In genomic region chr3:106423321-106424225, GRCh38 we compare ENCODE assay signal across 17 cellular contexts.
DNase-seq lines count a peak whose midpoint lies in the region; ATAC-seq, FAIRE-seq and TF ChIP-seq lines count a peak whose summit lies in the region.
"Had no signal": no experiment of that assay in that cellular context is flagged by ENCODE, and none has a peak within 500 bp of the region (broad histone marks: within the 10 kb centered on the region; RNA-seq: fewer than 3 reads in every experiment).

No MANE protein-coding gene starts in this region.

- no peaks in the 10 kb centered on the region for H3K4me1 ChIP-seq in breast epithelium
- peaks cover 17% of the 10 kb centered on the region for H3K4me1 ChIP-seq in GM12878 (ENCODE audit: control insufficient read depth, insufficient read depth, low read length)
- no peaks in the 10 kb centered on the region for H3K4me1 ChIP-seq in GM23338 (ENCODE audit: insufficient read depth)
- H3K4me1 ChIP-seq: adrenal gland, thyroid gland had no signal

- ATAC-seq in HG03280 (IDR thresholded peaks at IDR 0.05; ENCODE audit: unreplicated experiment) = peak; percentile 66
- peak; percentile 75 for ATAC-seq in GM12878
- no peak for ATAC-seq in GM23338

- H3K27ac Mint-ChIP-seq in MCF 10A (ENCODE audit: low read depth, unreplicated experiment) (no peak overlapping the region), GM23338 (no peak overlapping the region)
- H3K27ac Mint-ChIP-seq in stimulated activated naive CD8-positive, alpha-beta T cell treated with anti-CD3 and anti-CD28 coated beads, Interleukin-15, Interleukin-2, amounts not matched to agents 100 ng/mL and 50 ng/mL, for 24 hours = peak overlapping the region; percentile 86

- H3F3A ChIP-seq in GM23338 (replicated peaks; ENCODE audit: low read depth) = no peaks in the 10 kb centered on the region

- H4K20me1 ChIP-seq in GM12878 (ENCODE audit: control insufficient read depth, insufficient read depth) = no peaks in the 10 kb centered on the region
- no peaks in the 10 kb centered on the region for H4K20me1 ChIP-seq in GM23338 (replicated peaks; ENCODE audit: insufficient read depth)

- H3K36me3 Mint-ChIP-seq in MCF 10A (ENCODE audit: insufficient read depth, unreplicated experiment) (peaks cover 7% of the 10 kb centered on the region), GM23338 (ENCODE audit: low read depth) (0 out of 3 replicates have a peak, but pooled peaks cover 4% of the 10 kb centered on the region)
- H3K36me3 Mint-ChIP-seq in stimulated activated naive CD8-positive, alpha-beta T cell treated with anti-CD3 and anti-CD28 coated beads, Interleukin-15, Interleukin-2, amounts not matched to agents 100 ng/mL and 50 ng/mL, for 24 hours (ENCODE audit: low read depth) = peaks cover 25% of the 10 kb centered on the region

- no peaks in the 10 kb centered on the region for H3K27me3 ChIP-seq in breast epithelium
- no peaks in the 10 kb centered on the region for H3K27me3 ChIP-seq in GM12878 (replicated peaks in 1 of 2; ENCODE audit: control insufficient read depth in 2 of 2, insufficient read depth in 2 of 2, low read length in 1 of 2)
- no peaks in the 10 kb centered on the region for H3K27me3 ChIP-seq in GM23338 (ENCODE audit: insufficient read depth)
- H3K27me3 ChIP-seq: adrenal gland, thyroid gland had no signal

- peak; percentile 57 for DNase-seq in MCF 10A (ENCODE audit: unreplicated experiment)
- DNase-seq in breast epithelium (ENCODE audit: low spot score in 2 of 2) = no peak
- no peak for DNase-seq in GM12878 (ENCODE audit: low read depth, low spot score)
- no peak for DNase-seq in GM23338 (ENCODE audit: low spot score)
- DNase-seq in NCI-H345 treated with DMSO at 0.1 percent for 48 hours (lab: John Stamatoyannopoulos, UW; ENCODE audit: unreplicated experiment) = no peak
- DNase-seq in DMS53 (lab: John Stamatoyannopoulos, UW) = no peak
- DNase-seq: adrenal gland; effector CD8-positive, alpha-beta T cell; GF-D8; HCEC 1CT; NCI-H510A; occipital lobe; thyroid gland; WERI-Rb-1 had no signal

- CTCF ChIA-PET in MCF 10A (lab: Yijun Ruan, JAX) (interaction anchor here (0.6 to 1.6 kb wide), 3 partner anchors 184 to 1827 kb away, joined by 3 to 4 read pairs (median 4); no protein-coding TSS in a partner anchor), GM12878 (lab: Yijun Ruan, JAX) (no interaction called here)

- no peaks in the 10 kb centered on the region for H3K27me3 Mint-ChIP-seq in MCF 10A (ENCODE audit: insufficient read depth, unreplicated experiment)
- no peaks in the 10 kb centered on the region for H3K27me3 Mint-ChIP-seq in stimulated activated naive CD8-positive, alpha-beta T cell treated with anti-CD3 and anti-CD28 coated beads, Interleukin-15, Interleukin-2, amounts not matched to agents 100 ng/mL and 50 ng/mL, for 24 hours
- no peaks in the 10 kb centered on the region for H3K27me3 Mint-ChIP-seq in GM23338 (ENCODE audit: insufficient read depth, low read depth, poor library complexity)

- H3K79me2 ChIP-seq in GM12878 (ENCODE audit: control insufficient read depth, insufficient read depth, low read length) (no peaks in the 10 kb centered on the region), GM23338 (replicated peaks; ENCODE audit: insufficient read depth) (no peaks in the 10 kb centered on the region)

- 0 out of 2 replicates have a peak, but pooled peaks cover 3% of the 10 kb centered on the region for H3K9me2 ChIP-seq in GM23338 (ENCODE audit: insufficient read depth)

- H2AFZ ChIP-seq in GM12878 (ENCODE audit: control insufficient read depth, low read depth, low read length) = peak overlapping the region; percentile 47
- H2AFZ ChIP-seq in GM23338 = no peak overlapping the region

- 23% methylated on average over 7 of the region's 7 CpGs for WGBS in GM12878 (ENCODE audit: insufficient coverage, insufficient replicate concordance, low lambda C conversion rate, missing lambda C conversion rate)

- RAD21 ChIA-PET in GM12878 (lab: Charles Lee; ENCODE audit: unreplicated experiment) = interaction anchor here (2.4 kb wide), 1 partner anchor 167 kb away, joined by 8 read pairs; no protein-coding TSS in a partner anchor

- H3K4me1 Mint-ChIP-seq in MCF 10A (ENCODE audit: insufficient read depth, unreplicated experiment) (peaks cover 26% of the 10 kb centered on the region), GM23338 (no peaks in the 10 kb centered on the region)
- peaks cover 79% of the 10 kb centered on the region for H3K4me1 Mint-ChIP-seq in stimulated activated naive CD8-positive, alpha-beta T cell treated with anti-CD3 and anti-CD28 coated beads, Interleukin-15, Interleukin-2, amounts not matched to agents 100 ng/mL and 50 ng/mL, for 24 hours (ENCODE audit: low read depth)

- FAIRE-seq in GM12878 (lab: Jason Lieb, UNC) = no peak

- no peak overlapping the region for H3K9ac ChIP-seq in GM12878 (ENCODE audit: control insufficient read depth, insufficient read depth, low read length)

- H3K9me3 ChIP-seq in breast epithelium (no peaks in the 10 kb centered on the region), GM12878 (replicated peaks; ENCODE audit: control insufficient read depth, insufficient read depth, low read length) (no peaks in the 10 kb centered on the region; the same call in 2 of the 3 replicates)
- H3K9me3 ChIP-seq: adrenal gland, thyroid gland had no signal

- no peak for TF ChIP-seq EP300 in GM12878 (IDR thresholded peaks at IDR 0.05; ENCODE audit: borderline replicate concordance in 1 of 2, control insufficient read depth in 1 of 2, low read depth in 2 of 2, low read length in 2 of 2)

- TF ChIP-seq RAD21 in GM12878 (IDR thresholded peaks at IDR 0.05; ENCODE audit: insufficient read depth, low read depth, low read length) = 0 out of 2 replicates have a peak, but pooled peaks have one; percentile 15

- H3K4me2 ChIP-seq in GM12878 (ENCODE audit: control insufficient read depth, insufficient read depth) (peak overlapping the region; percentile 53), GM23338 (no peak overlapping the region)

- intact Hi-C loops in MCF 10A (cut with micrococcal nuclease) = no loop called here
- intact Hi-C loops in breast epithelium (cut with DNase I; ENCODE audit: low total_unique reads) = no loop called here
- intact Hi-C loops in GM12878 (cut with micrococcal nuclease; ENCODE audit: unreplicated experiment) = loop anchor here (2.0 to 10.0 kb wide), 3 partner anchors 121 to 739 kb away; partner anchors contain the start of gene CBLB

- SMC1A ChIA-PET in GM12878 (lab: Charles Lee; ENCODE audit: uncharacterized antibody, unreplicated experiment) = interaction anchor here (0.6 to 1.5 kb wide), 8 partner anchors 32 to 290 kb away, joined by 3 to 6 read pairs (median 3); no protein-coding TSS in a partner anchor

- TF ChIP-seq POLR2A in breast epithelium (IDR thresholded peaks at IDR 0.05) (no peak), GM12878 (IDR thresholded peaks at IDR 0.05; ENCODE audit: low read depth, low read length) (no peak)

- POLR2A ChIA-PET in MCF 10A (lab: Yijun Ruan, JAX) = interaction anchor here (0.9 to 2.5 kb wide), 2 partner anchors 32 to 45 kb away, joined by 3 to 8 read pairs; no protein-coding TSS in a partner anchor
- POLR2A ChIA-PET in GM12878 (lab: Charles Lee) = no interaction called here

- no TSS peak for BruUV-seq in MCF 10A (replicated peaks; lab: Mats Ljungman, UMichigan)
- BruUV-seq in GM12878 (replicated peaks; lab: Mats Ljungman, UMichigan) = no TSS peak

- TF ChIP-seq CTCF in MCF 10A (IDR thresholded peaks at IDR 0.05; ENCODE audit: unreplicated experiment) = no peak
- TF ChIP-seq CTCF in breast epithelium (IDR thresholded peaks at IDR 0.05) = no peak
- TF ChIP-seq CTCF in GM12878 (IDR thresholded peaks at IDR 0.05 in 2 of 3, conservative IDR thresholded peaks at IDR 0.05 in 1 of 3; ENCODE audit: control insufficient read depth in 2 of 3, extremely low read depth in 1 of 3, insufficient read depth in 1 of 3, low read depth in 3 of 3, low read length in 3 of 3) = no peak
- no peak for TF ChIP-seq CTCF in GM23338 (conservative IDR thresholded peaks at IDR 0.05; ENCODE audit: low read depth in 2 of 2)

- H3K27ac ChIP-seq in breast epithelium (no peak overlapping the region), GM12878 (ENCODE audit: control insufficient read depth, insufficient read depth) (peak overlapping the region; percentile 50), GM23338 (ENCODE audit: low read depth) (no peak overlapping the region)
- H3K27ac ChIP-seq: adrenal gland, C4-2B, thyroid gland, WERI-Rb-1 had no signal

- H3K4me3 Mint-ChIP-seq in MCF 10A (ENCODE audit: unreplicated experiment) = no peak overlapping the region
- peak overlapping the region; percentile 21 for H3K4me3 Mint-ChIP-seq in stimulated activated naive CD8-positive, alpha-beta T cell treated with anti-CD3 and anti-CD28 coated beads, Interleukin-15, Interleukin-2, amounts not matched to agents 100 ng/mL and 50 ng/mL, for 24 hours
- no peak overlapping the region for H3K4me3 Mint-ChIP-seq in GM23338

- H3K36me3 ChIP-seq in breast epithelium = no peaks in the 10 kb centered on the region
- H3K36me3 ChIP-seq in GM12878 (ENCODE audit: control insufficient read depth in 2 of 2, insufficient read depth in 2 of 2, low read length in 1 of 2) = no peaks in the 10 kb centered on the region
- no peaks in the 10 kb centered on the region for H3K36me3 ChIP-seq in GM23338 (ENCODE audit: insufficient read depth)
- H3K36me3 ChIP-seq: adrenal gland, thyroid gland, WERI-Rb-1 had no signal

- in situ Hi-C loops in GM12878 (cut with MboI) = no loop called here

- H3K4me3 ChIP-seq in breast epithelium = no peak overlapping the region
- no peak overlapping the region for H3K4me3 ChIP-seq in GM12878
- no peak overlapping the region for H3K4me3 ChIP-seq in GM23338
- H3K4me3 ChIP-seq: adrenal gland, thyroid gland had no signal

- H3K9me3 Mint-ChIP-seq in MCF 10A (ENCODE audit: unreplicated experiment) = peaks cover 8% of the 10 kb centered on the region
- H3K9me3 Mint-ChIP-seq in stimulated activated naive CD8-positive, alpha-beta T cell treated with anti-CD3 and anti-CD28 coated beads, Interleukin-15, Interleukin-2, amounts not matched to agents 100 ng/mL and 50 ng/mL, for 24 hours = peaks cover 18% of the 10 kb centered on the region
- no peaks in the 10 kb centered on the region; the same call in 2 of the 3 replicates for H3K9me3 Mint-ChIP-seq in GM23338

TF ChIP-seq in GM12878, 131 proteins besides CTCF, POLR2A, EP300 and RAD21 (continues in another document):
- TF ChIP-seq HCFC1 (IDR thresholded peaks at IDR 0.05; ENCODE audit: low read length) = no peak
- TF ChIP-seq SP1 (IDR thresholded peaks at IDR 0.05; ENCODE audit: low read depth, low read length) = no peak
- TF ChIP-seq NFIC (IDR thresholded peaks at IDR 0.05; ENCODE audit: low read depth, low read length) = peak; percentile 75

TF ChIP-seq in GM23338, 12 proteins besides CTCF, POLR2A, EP300 and RAD21 (continues in another document):
- no peak for TF ChIP-seq JUNB (IDR thresholded peaks at IDR 0.05; ENCODE audit: unreplicated experiment)
- no peak for TF ChIP-seq EZH2phosphoT487 (IDR thresholded peaks at IDR 0.05; ENCODE audit: unreplicated experiment)
- TF ChIP-seq ZNF114 (CRISPR knock-in tag; IDR thresholded peaks at IDR 0.05) = no peak
- no peak for TF ChIP-seq STAT1 (IDR thresholded peaks at IDR 0.05; ENCODE audit: unreplicated experiment)
- no peak for TF ChIP-seq CREB1 (CRISPR knock-in tag; IDR thresholded peaks at IDR 0.05; ENCODE audit: low read depth)
